ENCODE assay signal across 20 cellular contexts in the genomic region with DNA sequence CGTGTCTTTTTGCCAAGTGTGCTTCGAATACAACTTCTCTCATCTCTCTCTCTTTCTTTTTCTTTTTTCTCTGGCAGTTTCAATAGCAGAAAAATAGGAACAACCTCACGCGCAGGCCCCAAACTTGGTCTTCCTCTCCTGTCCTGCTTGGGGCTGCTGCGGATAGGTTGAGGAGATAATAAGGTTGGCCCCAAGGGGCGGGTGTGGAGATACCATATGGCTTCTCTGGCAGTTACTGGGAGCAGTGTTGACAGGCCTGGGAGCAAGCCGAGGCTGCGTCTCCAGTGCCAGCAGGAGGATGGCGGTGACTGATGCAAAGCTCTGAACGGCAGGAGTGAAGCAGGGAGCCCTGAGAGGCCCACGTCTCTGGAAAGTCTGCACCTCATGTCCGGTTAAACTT.
A peak's percentile ranks its signal among the peaks of the same experiment; 100 is the strongest.
DNase-seq lines count a peak whose midpoint lies in the region; ATAC-seq, FAIRE-seq and TF ChIP-seq lines count a peak whose summit lies in the region.
"Had no signal": no experiment of that assay in that cellular context is flagged by ENCODE, and none has a peak within 500 bp of the region (broad histone marks: within the 10 kb centered on the region; RNA-seq: fewer than 3 reads in every experiment).

No MANE protein-coding gene starts in this region.

- DNase-seq in DMS 273 treated with DMSO at 0.1 percent for 48 hours (lab: John Stamatoyannopoulos, UW) (peak; percentile 66), NCI-H524 treated with DMSO at 0.1 percent for 48 hours (lab: John Stamatoyannopoulos, UW) (peak; percentile 53), coronary artery (ENCODE audit: low spot score) (no peak), keratinocyte (ENCODE audit: low read depth, low spot score) (no peak), KBM-7 (no peak), mammary epithelial cell (no peak), Kasumi-1 (lab: John Stamatoyannopoulos, UW) (no peak)
- DNase-seq: activated CD4-positive, alpha-beta T cell treated with anti-CD3 and anti-CD28 coated beads for 48 hours; activated CD8-positive, alpha-beta memory T cell treated with anti-CD3 and anti-CD28 coated beads, Interleukin-2, amount 10 ng/mL, durations not matched to agents 7 days and 5 days; colonic mucosa; NCI-H1105; NCI-H748 treated with DMSO at 0.1 percent for 48 hours; SHP77; spleen; stimulated activated CD4-positive, alpha-beta T cell treated with anti-CD3 and anti-CD28 coated beads, Interleukin-4, amount 100 ng/mL, for 4 hours had no signal

- no TSS peak for BruUV-seq in mammary epithelial cell (replicated peaks; lab: Mats Ljungman, UMichigan)

- H3K27ac ChIP-seq in coronary artery (no peak overlapping the region), keratinocyte (ENCODE audit: control insufficient read depth, insufficient read depth, low read length) (no peak overlapping the region), mammary epithelial cell (ENCODE audit: insufficient read depth, low read depth, low read length) (no peak overlapping the region)
- H3K27ac ChIP-seq: colonic mucosa, neutrophil, spleen had no signal

- dilution Hi-C loops in keratinocyte (cut with MboI; ENCODE audit: extremely low pct_ligation_motif_present, low sequenced_read_pairs) (no loop called here), mammary epithelial cell (cut with HindIII; ENCODE audit: low sequenced_read_pairs) (no loop called here)

- TF ChIP-seq CTCF in coronary artery (IDR thresholded peaks at IDR 0.05) = no peak
- TF ChIP-seq CTCF in keratinocyte (optimal IDR thresholded peaks at IDR 0.05 in 1 of 3, IDR thresholded peaks at IDR 0.05 in 1 of 3, conservative IDR thresholded peaks at IDR 0.05 in 1 of 3; ENCODE audit: extremely low read depth in 1 of 3, insufficient read depth in 2 of 3, low read length in 3 of 3) = no peak
- TF ChIP-seq CTCF in mammary epithelial cell (conservative IDR thresholded peaks at IDR 0.05 in 1 of 2, IDR thresholded peaks at IDR 0.05 in 1 of 2; ENCODE audit: extremely low read depth in 1 of 2, insufficient read depth in 1 of 2, low read depth in 1 of 2, low read length in 2 of 2) = no peak

- H3K4me1 ChIP-seq in keratinocyte (ENCODE audit: control insufficient read depth, extremely low read depth, insufficient read depth, low read length) = peaks cover 8% of the 10 kb centered on the region
- peaks cover 19% of the 10 kb centered on the region for H3K4me1 ChIP-seq in mammary epithelial cell (ENCODE audit: insufficient read depth, low read length)
- H3K4me1 ChIP-seq: colonic mucosa, spleen had no signal

- H3K79me2 ChIP-seq in keratinocyte (ENCODE audit: control insufficient read depth, insufficient read depth, low read length) = no peaks in the 10 kb centered on the region
- H3K79me2 ChIP-seq in mammary epithelial cell (ENCODE audit: insufficient read depth, low read length) = no peaks in the 10 kb centered on the region

- H3K36me3 ChIP-seq in keratinocyte (ENCODE audit: control insufficient read depth in 2 of 2, extremely low read depth in 1 of 2, insufficient read depth in 2 of 2, low read length in 2 of 2) (no peaks in the 10 kb centered on the region), mammary epithelial cell (ENCODE audit: insufficient read depth, low read length) (no peaks in the 10 kb centered on the region)
- H3K36me3 ChIP-seq: colonic mucosa, HAP-1, neutrophil, spleen had no signal

- in situ Hi-C loops in KBM-7 (cut with MboI; ENCODE audit: low pct_unique_long_range_greater_than_20kb, low sequenced_read_pairs) (no loop called here), mammary epithelial cell (cut with MboI; ENCODE audit: low sequenced_read_pairs in 2 of 2) (no loop called here)

- H3K9me3 ChIP-seq in keratinocyte (ENCODE audit: control insufficient read depth, low read depth, low read length) (no peaks in the 10 kb centered on the region), mammary epithelial cell (replicated peaks; ENCODE audit: insufficient read depth, low read length) (no peaks in the 10 kb centered on the region)
- H3K9me3 ChIP-seq: colonic mucosa, HAP-1, neutrophil, spleen had no signal

- H3K4me2 ChIP-seq in keratinocyte (ENCODE audit: control insufficient read depth, extremely low read depth, insufficient read depth, low read depth, low read length) (no peak overlapping the region), mammary epithelial cell (ENCODE audit: insufficient read depth, low read depth, low read length) (no peak overlapping the region)

- peak overlapping the region; percentile 69 for H2AFZ ChIP-seq in keratinocyte (ENCODE audit: control insufficient read depth, low read length)
- no peak overlapping the region for H2AFZ ChIP-seq in mammary epithelial cell (ENCODE audit: low read depth, low read length)

- H4K20me1 ChIP-seq in keratinocyte (ENCODE audit: control insufficient read depth, extremely low read depth, insufficient read depth, low read length) (no peaks in the 10 kb centered on the region), mammary epithelial cell (ENCODE audit: insufficient read depth, low read length) (no peaks in the 10 kb centered on the region)

- CTCF ChIA-PET in mammary epithelial cell (lab: Charles Lee; ENCODE audit: low non-redundant PET) = no interaction called here

- no peak overlapping the region for H3K9ac ChIP-seq in keratinocyte (ENCODE audit: control insufficient read depth, extremely low read depth, insufficient read depth, low read length)
- no peak overlapping the region for H3K9ac ChIP-seq in mammary epithelial cell (ENCODE audit: insufficient read depth, low read length)

- ATAC-seq in GM19351 (IDR thresholded peaks at IDR 0.05; ENCODE audit: unreplicated experiment) = no peak
- ATAC-seq: activated CD8-positive, alpha-beta memory T cell treated with anti-CD3 and anti-CD28 coated beads, Interleukin-2, amount 10 ng/mL, durations not matched to agents 7 days and 5 days; activated naive CD4-positive, alpha-beta T cell treated with anti-CD3 and anti-CD28 coated beads, Interleukin-2, amount 50 U/mL, for 72 hours had no signal

- 98% methylated on average over 12 of the region's 12 CpGs for WGBS in mammary epithelial cell (ENCODE audit: low coverage, missing lambda C conversion rate)

- H3K4me3 ChIP-seq in coronary artery = peak overlapping the region; percentile 24
- H3K4me3 ChIP-seq in keratinocyte (ENCODE audit: control insufficient read depth in 2 of 3, extremely low read depth in 1 of 3, insufficient read depth in 2 of 3, low read depth in 1 of 3, low read length in 3 of 3) = no peak overlapping the region
- no peak overlapping the region for H3K4me3 ChIP-seq in mammary epithelial cell (replicated peaks in 1 of 3; ENCODE audit: insufficient read depth in 1 of 3, low read depth in 2 of 3, low read length in 3 of 3)
- H3K4me3 ChIP-seq: colonic mucosa, HAP-1, spleen had no signal

- no peaks in the 10 kb centered on the region for H3K27me3 ChIP-seq in keratinocyte (ENCODE audit: control insufficient read depth, extremely low read depth, insufficient read depth, low read length)
- no peaks in the 10 kb centered on the region for H3K27me3 ChIP-seq in mammary epithelial cell (ENCODE audit: insufficient read depth, low read length)
- H3K27me3 ChIP-seq: colonic mucosa, neutrophil, spleen had no signal

- no peaks in the 10 kb centered on the region for H3K9me1 ChIP-seq in keratinocyte (ENCODE audit: control insufficient read depth, extremely low read depth, insufficient read depth, low read length)

- FAIRE-seq in keratinocyte (lab: Jason Lieb, UNC) = no peak
- FAIRE-seq: GM12892 had no signal

- intact Hi-C loops in mammary epithelial cell (cut with micrococcal nuclease) = loop anchor here (10.0 kb wide), 1 partner anchor 915 kb away; no protein-coding TSS in a partner anchor

Comparison
In these comparisons a context has a peak if more than half of its experiments do, and no peak if none do; other contexts are left out.
1. DNase-seq: peak in DMS 273 treated with DMSO at 0.1 percent for 48 hours (single experiment) and NCI-H524 treated with DMSO at 0.1 percent for 48 hours (single experiment); none in coronary artery (single experiment), keratinocyte (single experiment), KBM-7 (single experiment), mammary epithelial cell (single experiment) and Kasumi-1 (0 of 2).